In genomic region chr16:83115491-83116232, GRCh38 we compare ENCODE assay signal across 21 cellular contexts.
"Had no signal": no experiment of that assay in that cellular context is flagged by ENCODE, and none has a peak within 500 bp of the region (broad histone marks: within the 10 kb centered on the region; RNA-seq: fewer than 3 reads in every experiment).

No MANE protein-coding gene starts in this region.

- H3K9me3 ChIP-seq: testis had no signal

- H3K36me3 ChIP-seq: brain microvascular endothelial cell had no signal

- DNase-seq: activated CD4-positive, alpha-beta T cell treated with anti-CD3 and anti-CD28 coated beads, Interleukin-2, amount 10 ng/mL, durations not matched to agents 7 days and 5 days; activated CD4-positive, CD25-positive, alpha-beta regulatory T cell; activated CD8-positive, alpha-beta memory T cell treated with anti-CD3 and anti-CD28 coated beads, Interleukin-2, amount 50 U/mL, for 48 hours; activated effector memory CD4-positive, alpha-beta T cell treated with Interleukin-2 at 50 U/mL for 16 hours; activated naive CD4-positive, alpha-beta T cell treated with anti-CD3 and anti-CD28 coated beads, Interleukin-2, amount 10 ng/mL, durations not matched to agents 7 days and 5 days; activated naive CD8-positive, alpha-beta T cell treated with anti-CD3 and anti-CD28 coated beads, Interleukin-2, amount 50 U/mL, for 24 hours; activated T-cell treated with anti-CD3 and anti-CD28 coated beads, Interleukin-2, amount 50 U/mL, for 48 hours; aorta; brain microvascular endothelial cell; stimulated activated CD4-positive, alpha-beta T cell treated with anti-CD3 and anti-CD28 coated beads, Interleukin-4, amount 100 ng/mL, for 4 hours; T-helper 1 cell; T-helper 9 cell; testis had no signal

- FAIRE-seq: endometrium, keratinocyte had no signal

- H3K27me3 ChIP-seq: brain microvascular endothelial cell, testis had no signal

- H3K4me2 ChIP-seq: hepatocyte had no signal

- H3K4me3 ChIP-seq: coronary artery, hepatocyte, lung, testis had no signal

- H3K27ac ChIP-seq: brain microvascular endothelial cell, coronary artery, hepatocyte, testis had no signal

- ATAC-seq: activated naive CD8-positive, alpha-beta T cell treated with anti-CD3 and anti-CD28 coated beads, Interleukin-2, amount 50 U/mL, for 24 hours; left lobe of liver; sciatic nerve; stimulated activated memory B cell treated with anti-CD40 and anti-IgM and Interleukin-4, amounts not matched to agents 10 μg/mL and 1 μg/mL and 100 μg/mL, for 72 hours had no signal
